1 cellular context compared by ENCODE assay signal in genomic region chr5:143979044-143979690, GRCh38.
TF ChIP-seq lines count a peak whose summit lies in the region.

No MANE protein-coding gene starts in this region.

TF ChIP-seq in SK-N-SH treated with all-trans-retinoic acid at 6 μM for 48 hours, 23 proteins besides CTCF, POLR2A, EP300 and RAD21 (continued from another document):
- no peak for TF ChIP-seq TSHZ2 (CRISPR knock-in tag; IDR thresholded peaks at IDR 0.05)
- no peak for TF ChIP-seq ESRRG (CRISPR knock-in tag; IDR thresholded peaks at IDR 0.05)
TF ChIP-seq in SK-N-SH treated with all-trans-retinoic acid at 6 μM for 48 hours: peak in this region for 0.
